In genomic region chr6:7879043-7879442, GRCh38 we compare ENCODE assay signal across 35 cellular contexts.
"Had no signal": no experiment of that assay in that cellular context is flagged by ENCODE, and none has a peak within 500 bp of the region (broad histone marks: within the 10 kb centered on the region; RNA-seq: fewer than 3 reads in every experiment).

No MANE protein-coding gene starts in this region.

- DNase-seq: activated B cell treated with CpG ODN at 0.5 μM for 24 hours; activated CD4-positive, alpha-beta memory T cell treated with anti-CD3 and anti-CD28 coated beads for 36 hours; activated CD4-positive, alpha-beta T cell treated with anti-CD3 and anti-CD28 coated beads for 4 hours; activated CD4-positive, alpha-beta T cell treated with anti-CD3 and anti-CD28 coated beads, Interleukin-2, amount 10 ng/mL, durations not matched to agents 24 days and 14 days; activated CD4-positive, alpha-beta T cell treated with anti-CD3 and anti-CD28 coated beads, Interleukin-2, amount 50 U/mL, for 1 hour; activated CD4-positive, alpha-beta T cell treated with anti-CD3 and anti-CD28 coated beads, Interleukin-2, amount 50 U/mL, for 4 hours; activated CD4-positive, CD25-positive, alpha-beta regulatory T cell treated with anti-CD3 and anti-CD28 coated beads, Interleukin-2, amount 50 U/mL, for 72 hours; activated CD8-positive, alpha-beta memory T cell treated with anti-CD3 and anti-CD28 coated beads, Interleukin-2, amount 50 U/mL, for 4 hours; activated CD8-positive, alpha-beta T cell treated with anti-CD3 and anti-CD28 coated beads for 36 hours; activated effector memory CD4-positive, alpha-beta T cell treated with anti-CD3 and anti-CD28 coated beads, Interleukin-2, amount 50 U/mL, for 16 hours; activated gamma-delta T cell treated with Interleukin-2 at 50 U/mL for 16 hours; activated naive CD4-positive, alpha-beta T cell; activated naive CD4-positive, alpha-beta T cell treated with anti-CD3 and anti-CD28 coated beads for 36 hours; activated naive CD4-positive, alpha-beta T cell treated with anti-CD3 and anti-CD28 coated beads, Interleukin-2, amount 50 U/mL, for 16 hours; activated naive CD8-positive, alpha-beta T cell treated with anti-CD3 and anti-CD28 coated beads for 36 hours; activated T-cell treated with anti-CD3 and anti-CD28 coated beads for 4 hours; activated T-cell treated with anti-CD3 and anti-CD28 coated beads, Interleukin-2, amount 50 U/mL, for 1 hour; activated T-cell treated with anti-CD3 and anti-CD28 coated beads, Interleukin-2, amount 50 U/mL, for 4 hours; activated T-cell treated with anti-CD3 and anti-CD28 coated beads, Interleukin-2, amount 50 U/mL, for 72 hours; adrenal gland; amniotic stem cell; aorta; body of pancreas; brain microvascular endothelial cell; caudate nucleus; cerebellar nuclear complex; T-helper 1 cell; T-helper 2 cell; T-helper 9 cell had no signal

- ATAC-seq: activated CD8-positive, alpha-beta T cell treated with anti-CD3 and anti-CD28 coated beads for 36 hours; activated naive CD4-positive, alpha-beta T cell treated with anti-CD3 and anti-CD28 coated beads, Interleukin-2, amount 50 U/mL, for 72 hours; activated T-cell treated with anti-CD3 and anti-CD28 coated beads, Interleukin-2, amount 50 U/mL, for 4 hours; activated T-cell treated with anti-CD3 and anti-CD28 coated beads, Interleukin-2, amount 50 U/mL, for 72 hours; activated T-helper 17 cell treated with anti-CD3 and anti-CD28 coated beads, Interleukin-2, amount 50 U/mL, for 72 hours; body of pancreas had no signal

- H3K4me1 ChIP-seq: adrenal gland, body of pancreas, breast epithelium had no signal

- H3K9me3 ChIP-seq: adrenal gland, body of pancreas, breast epithelium had no signal

- H3K27ac ChIP-seq: adrenal gland, body of pancreas, brain microvascular endothelial cell, breast epithelium, VCaP had no signal

- FAIRE-seq: astrocyte, TTC549 had no signal

- H3K4me3 ChIP-seq: adrenal gland, body of pancreas, breast epithelium had no signal

- H3K27me3 ChIP-seq: adrenal gland, body of pancreas, brain microvascular endothelial cell, breast epithelium had no signal
